Comparison of ENCODE assay signal across 26 cellular contexts in genomic region chr1:228312091-228312764, GRCh38.
DNase-seq lines count a peak whose midpoint lies in the region; ATAC-seq and TF ChIP-seq lines count a peak whose summit lies in the region.
"Had no signal": no experiment of that assay in that cellular context is flagged by ENCODE, and none has a peak within 500 bp of the region (broad histone marks: within the 10 kb centered on the region; RNA-seq: fewer than 3 reads in every experiment).

No MANE protein-coding gene starts in this region.

- peaks cover 5% of the 10 kb centered on the region for H3K9me3 Mint-ChIP-seq in activated naive CD8-positive, alpha-beta T cell treated with anti-CD3 and anti-CD28 coated beads, Interleukin-2, amount 10 ng/mL, durations not matched to agents 7 days and 5 days
- H3K9me3 Mint-ChIP-seq in activated naive CD8-positive, alpha-beta T cell treated with anti-CD3 and anti-CD28 coated beads, Interleukin-2, amount 50 U/mL, for 24 hours: peaks cover 5% of the 10 kb centered on the region
- peaks cover 7% of the 10 kb centered on the region for H3K9me3 Mint-ChIP-seq in activated B cell treated with CpG ODN at 0.5 μM for 24 hours
- peaks cover 4% of the 10 kb centered on the region for H3K9me3 Mint-ChIP-seq in osteocyte (ENCODE audit: unreplicated experiment)

- no peaks in the 10 kb centered on the region for H3K27me3 Mint-ChIP-seq in activated naive CD8-positive, alpha-beta T cell treated with anti-CD3 and anti-CD28 coated beads, Interleukin-2, amount 10 ng/mL, durations not matched to agents 7 days and 5 days
- H3K27me3 Mint-ChIP-seq in activated naive CD8-positive, alpha-beta T cell treated with anti-CD3 and anti-CD28 coated beads, Interleukin-2, amount 50 U/mL, for 24 hours: no peaks in the 10 kb centered on the region
- no peaks in the 10 kb centered on the region for H3K27me3 Mint-ChIP-seq in activated B cell treated with CpG ODN at 0.5 μM for 24 hours
- H3K27me3 Mint-ChIP-seq in osteocyte (ENCODE audit: unreplicated experiment): no peaks in the 10 kb centered on the region
- H3K27me3 Mint-ChIP-seq: CD4-positive, alpha-beta memory T cell had no signal

- H3K27ac ChIP-seq in coronary artery: no peak overlapping the region
- H3K27ac ChIP-seq: SJSA1 had no signal

- H3K36me3 Mint-ChIP-seq in activated naive CD8-positive, alpha-beta T cell treated with anti-CD3 and anti-CD28 coated beads, Interleukin-2, amount 10 ng/mL, durations not matched to agents 7 days and 5 days: no peaks in the 10 kb centered on the region
- peaks cover 4% of the 10 kb centered on the region for H3K36me3 Mint-ChIP-seq in activated naive CD8-positive, alpha-beta T cell treated with anti-CD3 and anti-CD28 coated beads, Interleukin-2, amount 50 U/mL, for 24 hours (ENCODE audit: low read depth)
- H3K36me3 Mint-ChIP-seq in activated B cell treated with CpG ODN at 0.5 μM for 24 hours (ENCODE audit: low read depth) (no peaks in the 10 kb centered on the region), osteocyte (ENCODE audit: unreplicated experiment) (no peaks in the 10 kb centered on the region)

- no peak overlapping the region for H3K4me3 Mint-ChIP-seq in activated naive CD8-positive, alpha-beta T cell treated with anti-CD3 and anti-CD28 coated beads, Interleukin-2, amount 10 ng/mL, durations not matched to agents 7 days and 5 days
- no peak overlapping the region for H3K4me3 Mint-ChIP-seq in activated naive CD8-positive, alpha-beta T cell treated with anti-CD3 and anti-CD28 coated beads, Interleukin-2, amount 50 U/mL, for 24 hours
- no peak overlapping the region for H3K4me3 Mint-ChIP-seq in activated B cell treated with CpG ODN at 0.5 μM for 24 hours
- H3K4me3 Mint-ChIP-seq in osteocyte (ENCODE audit: unreplicated experiment): no peak overlapping the region
- H3K4me3 Mint-ChIP-seq: CD4-positive, alpha-beta memory T cell; HFFc6 had no signal

- no peak overlapping the region for H3K27ac Mint-ChIP-seq in activated naive CD8-positive, alpha-beta T cell treated with anti-CD3 and anti-CD28 coated beads, Interleukin-2, amount 10 ng/mL, durations not matched to agents 7 days and 5 days
- H3K27ac Mint-ChIP-seq in activated naive CD8-positive, alpha-beta T cell treated with anti-CD3 and anti-CD28 coated beads, Interleukin-2, amount 50 U/mL, for 24 hours: no peak overlapping the region
- no peak overlapping the region for H3K27ac Mint-ChIP-seq in activated B cell treated with CpG ODN at 0.5 μM for 24 hours
- H3K27ac Mint-ChIP-seq in osteocyte (ENCODE audit: unreplicated experiment): no peak overlapping the region
- H3K27ac Mint-ChIP-seq: CD4-positive, alpha-beta memory T cell; HFFc6 had no signal

- CTCF ChIA-PET in activated B cell treated with CpG ODN at 0.5 μM for 24 hours (lab: Charles Lee): no interaction called here

- no peak for ATAC-seq in activated naive CD8-positive, alpha-beta T cell treated with anti-CD3 and anti-CD28 coated beads, Interleukin-2, amount 10 ng/mL, durations not matched to agents 7 days and 5 days (ENCODE audit: low read depth)
- no peak for ATAC-seq in activated naive CD8-positive, alpha-beta T cell treated with anti-CD3 and anti-CD28 coated beads, Interleukin-2, amount 50 U/mL, for 24 hours
- ATAC-seq in activated B cell treated with CpG ODN at 0.5 μM for 24 hours (ENCODE audit: low read depth) (no peak), GM21447 (IDR thresholded peaks at IDR 0.05; ENCODE audit: unreplicated experiment) (no peak), GM19455 (IDR thresholded peaks at IDR 0.05; ENCODE audit: unreplicated experiment) (no peak)
- ATAC-seq: PC-3 had no signal

- peak; percentile 18 for DNase-seq in activated naive CD8-positive, alpha-beta T cell treated with anti-CD3 and anti-CD28 coated beads, Interleukin-2, amount 10 ng/mL, durations not matched to agents 7 days and 5 days
- no peak for DNase-seq in activated naive CD8-positive, alpha-beta T cell treated with anti-CD3 and anti-CD28 coated beads, Interleukin-2, amount 50 U/mL, for 24 hours
- DNase-seq in activated B cell treated with CpG ODN at 0.5 μM for 24 hours (peak; percentile 9), coronary artery (ENCODE audit: low spot score) (peak; percentile 47), osteocyte (ENCODE audit: extremely low spot score, unreplicated experiment) (peak; percentile 79)
- DNase-seq: C1 segment of cervical spinal cord; CD4-positive, alpha-beta memory T cell; COR-L47; DMS53; GOT3; HFFc6; IMR-90; KG1; MG63; NCI-H1105 treated with DMSO at 0.1 percent for 48 hours; NCI-H146; NCI-H1930; NCI-H2107; NCI-H446; NCI-H524 treated with DMSO at 0.1 percent for 48 hours; NCI-H774; PC-3 had no signal

- intact Hi-C loops in activated B cell treated with CpG ODN at 0.5 μM for 24 hours (cut with micrococcal nuclease): no loop called here

- H3K4me1 Mint-ChIP-seq in activated naive CD8-positive, alpha-beta T cell treated with anti-CD3 and anti-CD28 coated beads, Interleukin-2, amount 10 ng/mL, durations not matched to agents 7 days and 5 days: no peaks in the 10 kb centered on the region
- no peaks in the 10 kb centered on the region for H3K4me1 Mint-ChIP-seq in activated naive CD8-positive, alpha-beta T cell treated with anti-CD3 and anti-CD28 coated beads, Interleukin-2, amount 50 U/mL, for 24 hours
- H3K4me1 Mint-ChIP-seq in activated B cell treated with CpG ODN at 0.5 μM for 24 hours (no peaks in the 10 kb centered on the region), osteocyte (ENCODE audit: unreplicated experiment) (no peaks in the 10 kb centered on the region)
- H3K4me1 Mint-ChIP-seq: CD4-positive, alpha-beta memory T cell had no signal

- POLR2A ChIA-PET in activated naive CD8-positive, alpha-beta T cell treated with anti-CD3 and anti-CD28 coated beads, Interleukin-2, amount 10 ng/mL, durations not matched to agents 7 days and 5 days (lab: Charles Lee): interaction anchor here (0.6 kb wide), 1 partner anchor 424 kb away, joined by 3 read pairs; no protein-coding TSS in a partner anchor
- POLR2A ChIA-PET in activated B cell treated with CpG ODN at 0.5 μM for 24 hours (lab: Charles Lee): no interaction called here

- TF ChIP-seq CTCF in activated B cell treated with CpG ODN at 0.5 μM for 24 hours (IDR thresholded peaks at IDR 0.05) (no peak), coronary artery (IDR thresholded peaks at IDR 0.05) (no peak), osteocyte (IDR thresholded peaks at IDR 0.05) (no peak)

- no peak overlapping the region for H3K4me3 ChIP-seq in coronary artery
- H3K4me3 ChIP-seq: HAP-1, MG63, SJSA1 had no signal
